9 cellular contexts compared by ENCODE assay signal in genomic region chr1:209207126-209207700, GRCh38.
DNase-seq lines count a peak whose midpoint lies in the region; ATAC-seq lines count a peak whose summit lies in the region.
"Had no signal": no experiment of that assay in that cellular context is flagged by ENCODE, and none has a peak within 500 bp of the region (broad histone marks: within the 10 kb centered on the region; RNA-seq: fewer than 3 reads in every experiment).

No MANE protein-coding gene starts in this region.

- no peaks in the 10 kb centered on the region; the same call in 1 of the 2 replicates for H3K9me3 ChIP-seq in SJCRH30 (replicated peaks)
- H3K9me3 ChIP-seq in iPS-15b (ENCODE audit: control insufficient read depth, insufficient read depth, low read length) = no peaks in the 10 kb centered on the region
- H3K9me3 ChIP-seq: SJSA1, spleen had no signal

- ATAC-seq in GM21529 (IDR thresholded peaks at IDR 0.05; ENCODE audit: unreplicated experiment) = peak; percentile 24
- ATAC-seq in HG02981 (IDR thresholded peaks at IDR 0.05; ENCODE audit: unreplicated experiment) = no peak

- H3K27ac ChIP-seq in SJCRH30 = peak overlapping the region; percentile 60
- H3K27ac ChIP-seq in temporal lobe (ENCODE audit: low read depth, low read length) = peak overlapping the region; percentile 36
- H3K27ac ChIP-seq: SJSA1, spleen had no signal

- H3K4me3 ChIP-seq in SJCRH30 = peak overlapping the region; percentile 53
- peak overlapping the region; percentile 75 for H3K4me3 ChIP-seq in iPS-15b (ENCODE audit: low read depth, low read length)
- H3K4me3 ChIP-seq: SJSA1 had no signal

- no peaks in the 10 kb centered on the region for H3K27me3 ChIP-seq in SJCRH30
- peaks cover 21% of the 10 kb centered on the region for H3K27me3 ChIP-seq in iPS-15b (ENCODE audit: control insufficient read depth, insufficient read depth, low read length)

- H3K4me1 ChIP-seq in SJCRH30 (peaks cover 14% of the 10 kb centered on the region; the same call in 1 of the 2 replicates), iPS-15b (ENCODE audit: control insufficient read depth, insufficient read depth, low read length) (peaks cover 10% of the 10 kb centered on the region)

- H3K9ac ChIP-seq in iPS-15b (ENCODE audit: low read depth, low read length) = no peak overlapping the region

- H3K36me3 ChIP-seq in SJCRH30 (no peaks in the 10 kb centered on the region), iPS-15b (ENCODE audit: control insufficient read depth, insufficient read depth, low read length) (no peaks in the 10 kb centered on the region)
- H3K36me3 ChIP-seq: SJSA1, spleen had no signal

- DNase-seq in SJCRH30 (no peak), NCI-H446 treated with DMSO at 0.1 percent for 48 hours (lab: John Stamatoyannopoulos, UW) (no peak), HUDEP-2 (lab: John Stamatoyannopoulos, UW; ENCODE audit: unreplicated experiment in 76 of 76) (no peak)
